ENCODE assay signal across 2 cellular contexts in the genomic region with DNA sequence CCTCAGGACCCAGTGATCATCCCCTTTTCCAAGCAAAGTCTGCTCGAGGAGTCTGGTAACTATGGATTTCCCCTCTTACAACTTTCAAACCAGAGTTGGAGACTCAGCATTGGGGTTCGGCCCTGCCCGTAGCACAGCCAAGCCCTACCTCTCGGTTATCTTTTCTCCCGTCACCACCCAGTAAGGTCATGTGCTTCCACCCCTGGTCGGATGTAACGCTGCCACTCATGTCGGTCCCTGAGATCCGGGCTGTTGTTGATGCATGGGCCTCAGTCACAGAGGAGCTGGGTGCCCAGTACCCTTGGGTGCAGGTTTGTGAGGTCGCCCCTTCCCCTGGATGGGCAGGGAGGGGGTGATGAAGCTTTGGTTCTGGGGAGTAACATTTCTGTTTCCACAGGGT.
TF ChIP-seq lines count a peak whose summit lies in the region.

No MANE protein-coding gene starts in this region.

TF ChIP-seq in SK-N-SH, 30 proteins besides CTCF, POLR2A, EP300 and RAD21:
- TF ChIP-seq JUND (IDR thresholded peaks at IDR 0.05), result no peak
- TF ChIP-seq, protein P1, sequence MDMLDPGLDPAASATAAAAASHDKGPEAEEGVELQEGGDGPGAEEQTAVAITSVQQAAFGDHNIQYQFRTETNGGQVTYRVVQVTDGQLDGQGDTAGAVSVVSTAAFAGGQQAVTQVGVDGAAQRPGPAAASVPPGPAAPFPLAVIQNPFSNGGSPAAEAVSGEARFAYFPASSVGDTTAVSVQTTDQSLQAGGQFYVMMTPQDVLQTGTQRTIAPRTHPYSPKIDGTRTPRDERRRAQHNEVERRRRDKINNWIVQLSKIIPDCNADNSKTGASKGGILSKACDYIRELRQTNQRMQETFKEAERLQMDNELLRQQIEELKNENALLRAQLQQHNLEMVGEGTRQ (IDR thresholded peaks at IDR 0.05; ENCODE audit: borderline replicate concordance, low read depth, low read length), result no peak
- TF ChIP-seq SMC3 (IDR thresholded peaks at IDR 0.05; ENCODE audit: low read depth, low read length), result no peak
- TF ChIP-seq FOXJ3 (CRISPR knock-in tag; IDR thresholded peaks at IDR 0.05), result no peak
- no peak for TF ChIP-seq RCOR1 (IDR thresholded peaks at IDR 0.05; ENCODE audit: low read length)
- TF ChIP-seq TAF1 (IDR thresholded peaks at IDR 0.05; ENCODE audit: borderline replicate concordance, low read depth, low read length), result no peak
- no peak for TF ChIP-seq ELF1 (IDR thresholded peaks at IDR 0.05)
- no peak for TF ChIP-seq TEAD4 (IDR thresholded peaks at IDR 0.05; ENCODE audit: borderline replicate concordance, insufficient read depth)
- TF ChIP-seq FOXM1 (IDR thresholded peaks at IDR 0.05; ENCODE audit: low read depth), result no peak
- TF ChIP-seq, protein P2, sequence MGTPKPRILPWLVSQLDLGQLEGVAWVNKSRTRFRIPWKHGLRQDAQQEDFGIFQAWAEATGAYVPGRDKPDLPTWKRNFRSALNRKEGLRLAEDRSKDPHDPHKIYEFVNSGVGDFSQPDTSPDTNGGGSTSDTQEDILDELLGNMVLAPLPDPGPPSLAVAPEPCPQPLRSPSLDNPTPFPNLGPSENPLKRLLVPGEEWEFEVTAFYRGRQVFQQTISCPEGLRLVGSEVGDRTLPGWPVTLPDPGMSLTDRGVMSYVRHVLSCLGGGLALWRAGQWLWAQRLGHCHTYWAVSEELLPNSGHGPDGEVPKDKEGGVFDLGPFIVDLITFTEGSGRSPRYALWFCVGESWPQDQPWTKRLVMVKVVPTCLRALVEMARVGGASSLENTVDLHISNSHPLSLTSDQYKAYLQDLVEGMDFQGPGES (IDR thresholded peaks at IDR 0.05; ENCODE audit: low read depth, low read length), result no peak
- no peak for TF ChIP-seq SIN3A (IDR thresholded peaks at IDR 0.05; ENCODE audit: borderline replicate concordance, low read depth, low read length)
- TF ChIP-seq EZH2phosphoT487 (IDR thresholded peaks at IDR 0.05; ENCODE audit: borderline replicate concordance, low read depth), result no peak

TF ChIP-seq in SK-N-SH treated with all-trans-retinoic acid at 6 μM for 48 hours, 23 proteins besides CTCF, POLR2A, EP300 and RAD21:
- TF ChIP-seq, protein P3, sequence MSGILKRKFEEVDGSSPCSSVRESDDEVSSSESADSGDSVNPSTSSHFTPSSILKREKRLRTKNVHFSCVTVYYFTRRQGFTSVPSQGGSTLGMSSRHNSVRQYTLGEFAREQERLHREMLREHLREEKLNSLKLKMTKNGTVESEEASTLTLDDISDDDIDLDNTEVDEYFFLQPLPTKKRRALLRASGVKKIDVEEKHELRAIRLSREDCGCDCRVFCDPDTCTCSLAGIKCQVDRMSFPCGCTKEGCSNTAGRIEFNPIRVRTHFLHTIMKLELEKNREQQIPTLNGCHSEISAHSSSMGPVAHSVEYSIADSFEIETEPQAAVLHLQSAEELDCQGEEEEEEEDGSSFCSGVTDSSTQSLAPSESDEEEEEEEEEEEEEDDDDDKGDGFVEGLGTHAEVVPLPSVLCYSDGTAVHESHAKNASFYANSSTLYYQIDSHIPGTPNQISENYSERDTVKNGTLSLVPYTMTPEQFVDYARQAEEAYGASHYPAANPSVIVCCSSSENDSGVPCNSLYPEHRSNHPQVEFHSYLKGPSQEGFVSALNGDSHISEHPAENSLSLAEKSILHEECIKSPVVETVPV (CRISPR knock-in tag; IDR thresholded peaks at IDR 0.05), result no peak
- TF ChIP-seq ISL1 (CRISPR knock-in tag; IDR thresholded peaks at IDR 0.05) (no peak), ZC3H10 (CRISPR knock-in tag; IDR thresholded peaks at IDR 0.05) (no peak), CSDC2 (CRISPR knock-in tag; IDR thresholded peaks at IDR 0.05) (no peak), TOX (CRISPR knock-in tag; IDR thresholded peaks at IDR 0.05; ENCODE audit: borderline replicate concordance) (no peak), GLIS3 (CRISPR knock-in tag; IDR thresholded peaks at IDR 0.05) (no peak), ESRRG (CRISPR knock-in tag; IDR thresholded peaks at IDR 0.05) (no peak), ZNF565 (CRISPR knock-in tag; conservative IDR thresholded peaks at IDR 0.05; ENCODE audit: low read depth) (no peak), SNAI2 (CRISPR knock-in tag; IDR thresholded peaks at IDR 0.05) (no peak)
